Comparison of ENCODE assay signal across 6 cellular contexts in the genomic region with DNA sequence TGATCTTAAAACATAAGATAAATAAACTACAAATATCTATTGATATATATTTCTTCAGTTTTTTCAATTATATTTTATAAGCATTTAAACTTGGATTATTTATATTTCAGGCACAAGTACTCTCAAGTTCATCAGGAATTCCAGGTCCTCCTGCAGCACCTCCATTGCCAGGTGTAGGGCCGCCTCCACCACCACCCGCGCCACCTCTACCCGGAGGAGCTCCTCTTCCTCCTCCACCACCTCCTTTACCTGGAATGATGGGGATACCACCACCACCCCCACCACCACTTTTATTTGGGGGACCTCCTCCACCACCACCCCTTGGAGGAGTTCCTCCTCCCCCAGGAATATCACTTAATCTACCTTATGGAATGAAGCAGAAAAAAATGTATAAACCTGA.
"Had no signal": no experiment of that assay in that cellular context is flagged by ENCODE, and none has a peak within 500 bp of the region (broad histone marks: within the 10 kb centered on the region; RNA-seq: fewer than 3 reads in every experiment).

No MANE protein-coding gene starts in this region.

- H3K4me1 Mint-ChIP-seq: IgD-negative memory B cell had no signal

- H3K27me3 Mint-ChIP-seq: IgD-negative memory B cell had no signal

- FAIRE-seq: HepG2, HTR-8/SVneo, K562 had no signal

- H3K4me3 Mint-ChIP-seq: IgD-negative memory B cell had no signal

- H3K27ac Mint-ChIP-seq: IgD-negative memory B cell had no signal

- DNase-seq: IMR-90, KBM-7 had no signal
